In genomic region chr17:64919289-64920025, GRCh38 we compare ENCODE assay signal across 8 cellular contexts. TPM values are rescaled to one million over a fixed set of nuclear protein-coding genes. Genes with fewer than 3 reads are reported as not detected.
DNase-seq lines count a peak whose midpoint lies in the region; ATAC-seq and TF ChIP-seq lines count a peak whose summit lies in the region.
"Not testable (repeated sequence)": the region's sequence is repeated elsewhere in the genome, so short reads cannot be mapped to it uniquely, and the experiment has no call there.

Gene LRRC37A3, minus strand, starts transcription at chr17:64919478. Its CDS starts 22,221 bp downstream, at chr17:64897257.

- H3K79me2 ChIP-seq in PC-3 (ENCODE audit: low read length): not testable (repeated sequence)

- H3K27ac ChIP-seq in PC-3 (ENCODE audit: low read length) (peak within 1 kb of the TSS; percentile 72), esophagus (ENCODE audit: low read depth in 2 of 2, low read length in 1 of 2) (peak within 1 kb of the TSS; percentile 92 to 94)

- H3K4me3 ChIP-seq in PC-3 (ENCODE audit: low read length) (peak within 1 kb of the TSS; percentile 79), esophagus (ENCODE audit: low read depth in 1 of 2, low read length in 2 of 2) (peak within 1 kb of the TSS; percentile 70 to 82), mucosa of stomach (ENCODE audit: low read length) (peak within 1 kb of the TSS; percentile 50)

- TSS peak; percentile 75 for BruUV-seq in PC-3 (replicated peaks; lab: Mats Ljungman, UMichigan)

- H3K9me3 ChIP-seq in PC-3 (ENCODE audit: low read length); esophagus (ENCODE audit: control insufficient read depth in 2 of 2, insufficient read depth in 1 of 2, low read depth in 1 of 2, low read length in 1 of 2); mucosa of stomach (ENCODE audit: control insufficient read depth, low read length): not testable (repeated sequence)

- H3K9ac ChIP-seq in PC-3 (ENCODE audit: low read length) (peak within 1 kb of the TSS; percentile 84), mucosa of stomach (ENCODE audit: low read length) (peak within 1 kb of the TSS; percentile 86)

- H3K9me2 ChIP-seq in PC-3 (replicated peaks; ENCODE audit: low read length): not testable (repeated sequence)

- peak; percentile 91 for ATAC-seq in GM21723 (IDR thresholded peaks at IDR 0.05; ENCODE audit: unreplicated experiment)
- ATAC-seq in PC-3: peak; percentile 98

- H3K36me3 ChIP-seq in PC-3 (ENCODE audit: low read depth, low read length); esophagus (ENCODE audit: control insufficient read depth in 2 of 2, insufficient read depth in 2 of 2, low read length in 1 of 2); mucosa of stomach (ENCODE audit: control insufficient read depth, insufficient read depth, low read length): not testable (repeated sequence)

- H3K27me3 ChIP-seq in PC-3 (ENCODE audit: low read length); esophagus (ENCODE audit: control insufficient read depth in 1 of 2, insufficient read depth in 2 of 2, low read length in 2 of 2); mucosa of stomach (ENCODE audit: control insufficient read depth, insufficient read depth, low read length): not testable (repeated sequence)

- peak; percentile 84 for TF ChIP-seq CTCF in PC-3 (conservative IDR thresholded peaks at IDR 0.05; ENCODE audit: low read depth, low read length)

- intact Hi-C loops in PC-3 (cut with micrococcal nuclease): loop anchor here (2.0 to 5.0 kb wide), 2 partner anchors 43 to 142 kb away; no protein-coding TSS in a partner anchor

- not testable (repeated sequence) for H4K20me1 ChIP-seq in PC-3 (ENCODE audit: low read length)

- peak; percentile 90 for DNase-seq in DMS79 treated with DMSO at 0.1 percent for 48 hours (lab: John Stamatoyannopoulos, UW)
- DNase-seq in KBM-7: peak; percentile 97
- DNase-seq in PC-3: peak; percentile 99
- DNase-seq in activated T-cell treated with anti-CD3 and anti-CD28 coated beads, Interleukin-2, amount 50 U/mL, for 1 hour: peak; percentile 99
- DNase-seq in stimulated activated CD8-positive, alpha-beta memory T cell treated with anti-CD3 and anti-CD28 coated beads, Interleukin-4, amount 100 ng/mL, for 48 hours: peak; percentile 100

- not testable (repeated sequence) for H3K4me1 ChIP-seq in PC-3 (ENCODE audit: insufficient read depth, low read length); esophagus (ENCODE audit: control insufficient read depth in 2 of 2, insufficient read depth in 2 of 2, low read length in 1 of 2); mucosa of stomach (ENCODE audit: control insufficient read depth, insufficient read depth, low read length)

- WGBS in esophagus, 2 donors: 1 to 2% methylated on average over 61 to 70 of the region's 70 CpGs

- in situ Hi-C loops in KBM-7 (cut with MboI; ENCODE audit: low pct_unique_long_range_greater_than_20kb, low sequenced_read_pairs): not testable (repeated sequence)

- peak within 1 kb of the TSS; percentile 78 for H2AFZ ChIP-seq in PC-3 (ENCODE audit: low read length)

- H3K4me2 ChIP-seq in PC-3 (ENCODE audit: low read length): peak within 1 kb of the TSS; percentile 81

- POLR2A ChIA-PET in PC-3 (lab: Charles Lee; ENCODE audit: unreplicated experiment): interaction anchor here (0.6 kb wide), 4 partner anchors 137 to 937 kb away, joined by 3 to 19 read pairs (median 3); partner anchors contain the start of gene GNA13

- CTCF ChIA-PET in PC-3 (lab: Charles Lee): interaction anchor here (1.1 to 1.6 kb wide), 2 partner anchors 75 to 142 kb away, joined by 4 to 6 read pairs; no protein-coding TSS in a partner anchor

- H3F3A ChIP-seq in PC-3 (ENCODE audit: low read length, unreplicated experiment): not testable (repeated sequence)

RNA-seq across cellular contexts. Expression of gene LRRC37A3, which starts in this region (rescaled TPM):
- 6.4 and 7.1 TPM in 2 replicates for total RNA-seq in PC-3 (2014; rRNA removed)
- 1 to 10 TPM in 1 of 2 donors, under 1 TPM in 1; 0.89 to 7.2 TPM for polyA plus RNA-seq in esophagus

Comparison
In these comparisons a context has a peak if more than half of its experiments do, and no peak if none do; other contexts are left out.
1. Peak in every context shown above with its lines: DNase-seq, ATAC-seq, H3K4me3 ChIP-seq and H3K27ac ChIP-seq.